Comparison of ENCODE assay signal across 11 cellular contexts in genomic region chr6:144845181-144845580, GRCh38.
"Had no signal": no experiment of that assay in that cellular context is flagged by ENCODE, and none has a peak within 500 bp of the region (broad histone marks: within the 10 kb centered on the region; RNA-seq: fewer than 3 reads in every experiment).

No MANE protein-coding gene starts in this region.

- H3K27me3 Mint-ChIP-seq: activated naive CD4-positive, alpha-beta T cell treated with anti-CD3 and anti-CD28 coated beads, Interleukin-2, amount 50 U/mL, for 24 hours; naive thymus-derived CD8-positive, alpha-beta T cell; progenitor cell of endocrine pancreas; stimulated activated naive B cell treated with anti-CD40 and anti-IgM and Interleukin-4, amounts not matched to agents 10 μg/mL and 1 μg/mL and 100 μg/mL, for 72 hours; type B pancreatic cell had no signal

- DNase-seq: effector CD4-positive, alpha-beta T cell; naive thymus-derived CD8-positive, alpha-beta T cell; right cardiac atrium; spleen; stimulated activated CD4-positive, alpha-beta T cell treated with anti-CD3 and anti-CD28 coated beads, Interleukin-2, amount 100 ng/mL, for 24 hours; stimulated activated naive B cell treated with anti-CD40 and anti-IgM and Interleukin-4, amounts not matched to agents 10 μg/mL and 1 μg/mL and 100 μg/mL, for 72 hours had no signal

- H3K4me3 Mint-ChIP-seq: activated naive CD4-positive, alpha-beta T cell treated with anti-CD3 and anti-CD28 coated beads, Interleukin-2, amount 50 U/mL, for 24 hours; naive thymus-derived CD8-positive, alpha-beta T cell; stimulated activated naive B cell treated with anti-CD40 and anti-IgM and Interleukin-4, amounts not matched to agents 10 μg/mL and 1 μg/mL and 100 μg/mL, for 72 hours; type B pancreatic cell had no signal

- H3K9me3 ChIP-seq: spleen had no signal

- ATAC-seq: activated CD4-positive, CD25-positive, alpha-beta regulatory T cell treated with anti-CD3 and anti-CD28 coated beads, Interleukin-2, amount 50 U/mL, for 24 hours; naive thymus-derived CD8-positive, alpha-beta T cell; right cardiac atrium; stimulated activated naive B cell treated with anti-CD40 and anti-IgM and Interleukin-4, amounts not matched to agents 10 μg/mL and 1 μg/mL and 100 μg/mL, for 72 hours had no signal

- H3K9me3 Mint-ChIP-seq: activated naive CD4-positive, alpha-beta T cell treated with anti-CD3 and anti-CD28 coated beads, Interleukin-2, amount 50 U/mL, for 24 hours; naive thymus-derived CD8-positive, alpha-beta T cell; stimulated activated naive B cell treated with anti-CD40 and anti-IgM and Interleukin-4, amounts not matched to agents 10 μg/mL and 1 μg/mL and 100 μg/mL, for 72 hours had no signal

- H3K27ac Mint-ChIP-seq: stimulated activated naive B cell treated with anti-CD40 and anti-IgM and Interleukin-4, amounts not matched to agents 10 μg/mL and 1 μg/mL and 100 μg/mL, for 72 hours; type B pancreatic cell had no signal

- H3K27ac ChIP-seq: cardiac muscle cell, spleen had no signal

- H3K4me1 Mint-ChIP-seq: activated naive CD4-positive, alpha-beta T cell treated with anti-CD3 and anti-CD28 coated beads, Interleukin-2, amount 50 U/mL, for 24 hours; stimulated activated naive B cell treated with anti-CD40 and anti-IgM and Interleukin-4, amounts not matched to agents 10 μg/mL and 1 μg/mL and 100 μg/mL, for 72 hours had no signal

- H3K4me3 ChIP-seq: cardiac muscle cell, spleen had no signal

- H3K27me3 ChIP-seq: cardiac muscle cell, spleen had no signal
